In genomic region chr15:31339558-31339895, GRCh38 we compare ENCODE assay signal across 10 cellular contexts. TPM values are rescaled to one million over a fixed set of nuclear protein-coding genes. Genes with fewer than 3 reads are reported as not detected.
A peak's percentile ranks its signal among the peaks of the same experiment; 100 is the strongest.
DNase-seq lines count a peak whose midpoint lies in the region; ATAC-seq and TF ChIP-seq lines count a peak whose summit lies in the region.
"Had no signal": no experiment of that assay in that cellular context is flagged by ENCODE, and none has a peak within 500 bp of the region (broad histone marks: within the 10 kb centered on the region; RNA-seq: fewer than 3 reads in every experiment).

No MANE protein-coding gene starts in this region.

- no peak overlapping the region for H3K4me3 Mint-ChIP-seq in osteocyte (ENCODE audit: unreplicated experiment)

- no peak overlapping the region for H3K4me3 ChIP-seq in BLaER1

- no peaks in the 10 kb centered on the region for H3K27me3 Mint-ChIP-seq in osteocyte (ENCODE audit: unreplicated experiment)
- H3K27me3 Mint-ChIP-seq: memory B cell had no signal

- peak overlapping the region; percentile 98 for H3K27ac Mint-ChIP-seq in osteocyte (ENCODE audit: unreplicated experiment)

- peak overlapping the region; percentile 30 for H3K9ac ChIP-seq in BLaER1

- H3K36me3 ChIP-seq in BLaER1, result peaks cover 6% of the 10 kb centered on the region

- H3K27ac ChIP-seq in BLaER1 (peak overlapping the region; percentile 72), cingulate gyrus (ENCODE audit: low read depth, low read length) (peak overlapping the region; percentile 86)

- H3K4me1 Mint-ChIP-seq in osteocyte (ENCODE audit: unreplicated experiment), result peaks cover 61% of the 10 kb centered on the region

- ATAC-seq in GM21723 (IDR thresholded peaks at IDR 0.05; ENCODE audit: unreplicated experiment) (no peak), HG02852 (IDR thresholded peaks at IDR 0.05; ENCODE audit: unreplicated experiment) (no peak)

- H3K9me3 ChIP-seq in BLaER1, result no peaks in the 10 kb centered on the region

- no peak for TF ChIP-seq CTCF in osteocyte (IDR thresholded peaks at IDR 0.05)

- peaks cover 100% of the 10 kb centered on the region for H3K4me1 ChIP-seq in BLaER1

- no peaks in the 10 kb centered on the region for H3K36me3 Mint-ChIP-seq in osteocyte (ENCODE audit: unreplicated experiment)
- H3K36me3 Mint-ChIP-seq: memory B cell had no signal

- DNase-seq in NCI-H1417 (lab: John Stamatoyannopoulos, UW) (peak in 2 of 3 experiments; percentile 71 to 88), osteocyte (ENCODE audit: extremely low spot score, unreplicated experiment) (no peak), KBM-7 (no peak), SW480 (ENCODE audit: low spot score) (no peak)
- DNase-seq: NCI-H1930 had no signal

- no peaks in the 10 kb centered on the region for H3K9me3 Mint-ChIP-seq in osteocyte (ENCODE audit: unreplicated experiment)
- H3K9me3 Mint-ChIP-seq: memory B cell had no signal

- H3K27me3 ChIP-seq in BLaER1, result no peaks in the 10 kb centered on the region

- in situ Hi-C loops in KBM-7 (cut with MboI; ENCODE audit: low pct_unique_long_range_greater_than_20kb, low sequenced_read_pairs), result no loop called here

- peak overlapping the region; percentile 93 for H3K4me2 ChIP-seq in BLaER1

- peaks cover 99% of the 10 kb centered on the region for H4K20me1 ChIP-seq in BLaER1

RNA-seq across cellular contexts. Expression of gene KLF13, which starts 12.9 kb away (rescaled TPM):
- total RNA-seq in osteocyte, result 54.5 and 57.7 TPM in 2 replicates

Comparison
In these comparisons a context has a peak if more than half of its experiments do, and no peak if none do; other contexts are left out.
1. DNase-seq: peak in NCI-H1417 (2 of 3); none in osteocyte (single experiment), KBM-7 (single experiment) and SW480 (single experiment).